Comparison of ENCODE assay signal across 8 cellular contexts in genomic region chr17:44220211-44221071, GRCh38. TPM values are rescaled to one million over a fixed set of nuclear protein-coding genes. Genes with fewer than 3 reads are reported as not detected.
DNase-seq lines count a peak whose midpoint lies in the region; ATAC-seq and TF ChIP-seq lines count a peak whose summit lies in the region.
"Had no signal": no experiment of that assay in that cellular context is flagged by ENCODE, and none has a peak within 500 bp of the region (broad histone marks: within the 10 kb centered on the region; RNA-seq: fewer than 3 reads in every experiment).

No MANE protein-coding gene starts in this region.

- H3K27me3 ChIP-seq in kidney epithelial cell (ENCODE audit: control insufficient read depth, insufficient read depth, low read length), result no peaks in the 10 kb centered on the region

- DNase-seq in KBM-7 (peak; percentile 49), UCSD-AML1 (lab: John Stamatoyannopoulos, UW; ENCODE audit: unreplicated experiment) (peak; percentile 62), kidney epithelial cell (ENCODE audit: low read depth) (no peak), GF-D8 (lab: John Stamatoyannopoulos, UW) (no peak)
- DNase-seq in central memory CD8-positive, alpha-beta T cell (ENCODE audit: low spot score in 2 of 2), result peak; percentile 38 to 51
- peak; percentile 64 for DNase-seq in stimulated activated CD4-positive, alpha-beta T cell treated with anti-CD3 and anti-CD28 coated beads, Interleukin-4, amount 100 ng/mL, for 1 hour

- peak; percentile 37 for TF ChIP-seq POLR2A in GM15510 (IDR thresholded peaks at IDR 0.05; ENCODE audit: borderline replicate concordance, extremely low read depth, insufficient read length)

- TF ChIP-seq CTCF in kidney epithelial cell (IDR thresholded peaks at IDR 0.05; ENCODE audit: insufficient read depth, low read length, poor library complexity, severe bottlenecking), result no peak

- peak overlapping the region; percentile 96 for H3K4me3 Mint-ChIP-seq in central memory CD8-positive, alpha-beta T cell

- H3K27ac Mint-ChIP-seq in central memory CD8-positive, alpha-beta T cell (ENCODE audit: low read depth), result peak overlapping the region; percentile 99

- in situ Hi-C loops in KBM-7 (cut with MboI; ENCODE audit: low pct_unique_long_range_greater_than_20kb, low sequenced_read_pairs), result no loop called here

- H3K9me3 Mint-ChIP-seq in central memory CD8-positive, alpha-beta T cell, result no peaks in the 10 kb centered on the region

- peaks cover 2% of the 10 kb centered on the region for H3K36me3 ChIP-seq in kidney epithelial cell (ENCODE audit: control insufficient read depth, insufficient read depth, low read length)

- ATAC-seq in central memory CD8-positive, alpha-beta T cell (replicated peaks; ENCODE audit: extremely low read depth, poor library complexity, severe bottlenecking), result peak; percentile 41

- H3K4me3 ChIP-seq in kidney epithelial cell (ENCODE audit: low read depth, low read length), result peak overlapping the region; percentile 94

- peaks cover 43% of the 10 kb centered on the region for H3K36me3 Mint-ChIP-seq in central memory CD8-positive, alpha-beta T cell (ENCODE audit: insufficient read depth)

- no peaks in the 10 kb centered on the region for H3K27me3 Mint-ChIP-seq in central memory CD8-positive, alpha-beta T cell

- H3K4me1 Mint-ChIP-seq in central memory CD8-positive, alpha-beta T cell, result peaks cover 43% of the 10 kb centered on the region

RNA-seq across cellular contexts. Expression of gene UBTF, which starts 1.0 kb away (rescaled TPM):
- 35.7 and 41.7 TPM in 2 replicates for total RNA-seq in kidney epithelial cell

RNA-seq across cellular contexts. Expression of gene ATXN7L3, which starts 20.8 kb away (rescaled TPM):
- 50.8 and 65.9 TPM in 2 replicates for total RNA-seq in kidney epithelial cell

RNA-seq across cellular contexts. Expression of gene TMUB2, which starts 33.7 kb away (rescaled TPM):
- total RNA-seq in kidney epithelial cell, result 35.0 and 40.5 TPM in 2 replicates

RNA-seq across cellular contexts. Expression of gene SLC4A1, which starts 47.5 kb away (rescaled TPM):
- total RNA-seq in kidney epithelial cell, result not detected in 2 replicates
- total RNA-seq: pulmonary artery endothelial cell had no signal

RNA-seq across cellular contexts. Expression of gene ASB16, which starts 49.9 kb away (rescaled TPM):
- total RNA-seq in kidney epithelial cell, result not detected in 2 replicates
- total RNA-seq: pulmonary artery endothelial cell had no signal

Comparison
In these comparisons a context has a peak if more than half of its experiments do, and no peak if none do; other contexts are left out.
1. DNase-seq: peak in KBM-7 (single experiment), UCSD-AML1 (single experiment), central memory CD8-positive, alpha-beta T cell (2 of 2) and stimulated activated CD4-positive, alpha-beta T cell treated with anti-CD3 and anti-CD28 coated beads, Interleukin-4, amount 100 ng/mL, for 1 hour (single experiment); none in kidney epithelial cell (single experiment) and GF-D8 (single experiment).